In the genomic region with DNA sequence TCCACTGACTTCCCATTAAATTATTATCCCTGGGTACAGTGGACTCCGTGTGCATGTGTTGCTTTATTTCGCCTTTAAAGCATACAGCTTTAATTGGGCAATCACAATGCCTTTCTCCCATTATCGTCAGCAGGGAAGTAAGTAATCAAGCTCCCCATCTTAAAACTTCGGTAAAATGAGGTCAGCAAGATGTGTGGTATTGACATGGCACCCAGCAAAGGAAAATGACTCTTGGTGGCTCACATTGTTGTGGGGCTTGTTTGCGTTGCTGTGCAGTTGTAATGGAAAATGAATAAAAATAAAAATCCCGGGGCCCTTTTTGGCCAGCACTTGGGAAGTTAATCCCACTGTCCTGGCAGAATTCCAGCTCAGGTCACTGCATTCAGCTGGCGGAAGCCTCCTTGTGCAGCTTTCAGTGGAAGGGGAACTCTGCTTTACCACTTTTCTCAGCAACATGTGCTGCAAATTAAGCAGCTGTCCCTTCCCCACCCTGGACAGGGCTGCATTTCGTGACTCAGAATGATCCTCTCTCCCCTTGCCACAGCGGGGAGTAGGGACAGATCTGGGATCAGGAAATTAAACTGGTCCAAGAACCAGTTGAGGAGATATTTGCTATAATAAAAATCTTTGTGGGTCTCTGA, we compare ENCODE assay signal across 1 cellular context.
TF ChIP-seq lines count a peak whose summit lies in the region.

No MANE protein-coding gene starts in this region.

TF ChIP-seq in HEK293, 187 proteins besides CTCF, POLR2A, EP300 and RAD21 (continued from another document and continues in another):
- TF ChIP-seq, protein P1, sequence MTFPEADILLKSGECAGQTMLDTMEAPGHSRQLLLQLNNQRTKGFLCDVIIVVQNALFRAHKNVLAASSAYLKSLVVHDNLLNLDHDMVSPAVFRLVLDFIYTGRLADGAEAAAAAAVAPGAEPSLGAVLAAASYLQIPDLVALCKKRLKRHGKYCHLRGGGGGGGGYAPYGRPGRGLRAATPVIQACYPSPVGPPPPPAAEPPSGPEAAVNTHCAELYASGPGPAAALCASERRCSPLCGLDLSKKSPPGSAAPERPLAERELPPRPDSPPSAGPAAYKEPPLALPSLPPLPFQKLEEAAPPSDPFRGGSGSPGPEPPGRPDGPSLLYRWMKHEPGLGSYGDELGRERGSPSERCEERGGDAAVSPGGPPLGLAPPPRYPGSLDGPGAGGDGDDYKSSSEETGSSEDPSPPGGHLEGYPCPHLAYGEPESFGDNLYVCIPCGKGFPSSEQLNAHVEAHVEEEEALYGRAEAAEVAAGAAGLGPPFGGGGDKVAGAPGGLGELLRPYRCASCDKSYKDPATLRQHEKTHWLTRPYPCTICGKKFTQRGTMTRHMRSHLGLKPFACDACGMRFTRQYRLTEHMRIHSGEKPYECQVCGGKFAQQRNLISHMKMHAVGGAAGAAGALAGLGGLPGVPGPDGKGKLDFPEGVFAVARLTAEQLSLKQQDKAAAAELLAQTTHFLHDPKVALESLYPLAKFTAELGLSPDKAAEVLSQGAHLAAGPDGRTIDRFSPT (tag by site-specific recombination; IDR thresholded peaks at IDR 0.05) = 0 out of 2 replicates have a peak, but pooled peaks have one; percentile 29
- TF ChIP-seq ZNF629 (tag by site-specific recombination; IDR thresholded peaks at IDR 0.05) (peak; percentile 82), FEZF1 (tag by site-specific recombination; IDR thresholded peaks at IDR 0.05) (peak; percentile 65), KLF8 (tag by site-specific recombination; IDR thresholded peaks at IDR 0.05) (0 out of 2 replicates have a peak, but pooled peaks have one; percentile 36), ZBTB8A (tag by site-specific recombination; IDR thresholded peaks at IDR 0.05) (peak; percentile 49), ZFHX2 (tag by site-specific recombination; conservative IDR thresholded peaks at IDR 0.05) (no peak), SALL2 (tag by site-specific recombination; IDR thresholded peaks at IDR 0.05; ENCODE audit: borderline replicate concordance) (no peak), ZNF10 (tag by site-specific recombination; IDR thresholded peaks at IDR 0.05) (peak; percentile 60; the same call in 1 of the 2 replicates), SETDB1 (IDR thresholded peaks at IDR 0.05; ENCODE audit: insufficient read length, low read length) (no peak), ZNF335 (tag by site-specific recombination; conservative IDR thresholded peaks at IDR 0.05) (peak; percentile 76), ZNF501 (tag by site-specific recombination; IDR thresholded peaks at IDR 0.05) (peak; percentile 34; the same call in 1 of the 2 replicates), ZNF660 (tag by site-specific recombination; IDR thresholded peaks at IDR 0.05) (peak; percentile 65), EGR2 (tag by site-specific recombination; IDR thresholded peaks at IDR 0.05; ENCODE audit: low read depth) (no peak), ZNF19 (tag by site-specific recombination; IDR thresholded peaks at IDR 0.05; ENCODE audit: low read depth) (no peak), YY1 (tag by site-specific recombination; IDR thresholded peaks at IDR 0.05) (peak; percentile 19; the same call in 1 of the 2 replicates), ZNF571 (tag by site-specific recombination; IDR thresholded peaks at IDR 0.05) (no peak), ZNF2 (tag by site-specific recombination; IDR thresholded peaks at IDR 0.05) (0 out of 2 replicates have a peak, but pooled peaks have one; percentile 16), YY2 (tag by site-specific recombination; IDR thresholded peaks at IDR 0.05) (0 out of 2 replicates have a peak, but pooled peaks have one; percentile 22), ZBTB1 (tag by site-specific recombination; IDR thresholded peaks at IDR 0.05) (0 out of 2 replicates have a peak, but pooled peaks have one; percentile 39), MYNN (tag by site-specific recombination; IDR thresholded peaks at IDR 0.05; ENCODE audit: borderline replicate concordance) (peak; percentile 11; the same call in 1 of the 2 replicates), SP7 (tag by site-specific recombination; IDR thresholded peaks at IDR 0.05) (peak; percentile 38; the same call in 1 of the 2 replicates), OSR2 (tag by site-specific recombination; IDR thresholded peaks at IDR 0.05) (peak; percentile 66), KLF10 (tag by site-specific recombination; IDR thresholded peaks at IDR 0.05) (0 out of 2 replicates have a peak, but pooled peaks have one; percentile 34), GLIS1 (tag by site-specific recombination; IDR thresholded peaks at IDR 0.05) (peak; percentile 98), KLF9 (tag by site-specific recombination; IDR thresholded peaks at IDR 0.05; ENCODE audit: low read depth) (no peak), ZNF223 (tag by site-specific recombination; IDR thresholded peaks at IDR 0.05) (no peak), TRIM28 (IDR thresholded peaks at IDR 0.05; ENCODE audit: borderline replicate concordance, low read length) (peak; percentile 73), ZNF366 (tag by site-specific recombination; conservative IDR thresholded peaks at IDR 0.05) (peak; percentile 58), WT1 (tag by site-specific recombination; IDR thresholded peaks at IDR 0.05) (peak; percentile 57), SCRT1 (tag by site-specific recombination; IDR thresholded peaks at IDR 0.05; ENCODE audit: borderline replicate concordance) (peak; percentile 69), ZNF561 (tag by site-specific recombination; IDR thresholded peaks at IDR 0.05; ENCODE audit: borderline replicate concordance) (peak; percentile 67)
- TF ChIP-seq, protein P2, sequence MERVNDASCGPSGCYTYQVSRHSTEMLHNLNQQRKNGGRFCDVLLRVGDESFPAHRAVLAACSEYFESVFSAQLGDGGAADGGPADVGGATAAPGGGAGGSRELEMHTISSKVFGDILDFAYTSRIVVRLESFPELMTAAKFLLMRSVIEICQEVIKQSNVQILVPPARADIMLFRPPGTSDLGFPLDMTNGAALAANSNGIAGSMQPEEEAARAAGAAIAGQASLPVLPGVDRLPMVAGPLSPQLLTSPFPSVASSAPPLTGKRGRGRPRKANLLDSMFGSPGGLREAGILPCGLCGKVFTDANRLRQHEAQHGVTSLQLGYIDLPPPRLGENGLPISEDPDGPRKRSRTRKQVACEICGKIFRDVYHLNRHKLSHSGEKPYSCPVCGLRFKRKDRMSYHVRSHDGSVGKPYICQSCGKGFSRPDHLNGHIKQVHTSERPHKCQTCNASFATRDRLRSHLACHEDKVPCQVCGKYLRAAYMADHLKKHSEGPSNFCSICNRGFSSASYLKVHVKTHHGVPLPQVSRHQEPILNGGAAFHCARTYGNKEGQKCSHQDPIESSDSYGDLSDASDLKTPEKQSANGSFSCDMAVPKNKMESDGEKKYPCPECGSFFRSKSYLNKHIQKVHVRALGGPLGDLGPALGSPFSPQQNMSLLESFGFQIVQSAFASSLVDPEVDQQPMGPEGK (tag by site-specific recombination; IDR thresholded peaks at IDR 0.05) = no peak
- TF ChIP-seq, protein P3, sequence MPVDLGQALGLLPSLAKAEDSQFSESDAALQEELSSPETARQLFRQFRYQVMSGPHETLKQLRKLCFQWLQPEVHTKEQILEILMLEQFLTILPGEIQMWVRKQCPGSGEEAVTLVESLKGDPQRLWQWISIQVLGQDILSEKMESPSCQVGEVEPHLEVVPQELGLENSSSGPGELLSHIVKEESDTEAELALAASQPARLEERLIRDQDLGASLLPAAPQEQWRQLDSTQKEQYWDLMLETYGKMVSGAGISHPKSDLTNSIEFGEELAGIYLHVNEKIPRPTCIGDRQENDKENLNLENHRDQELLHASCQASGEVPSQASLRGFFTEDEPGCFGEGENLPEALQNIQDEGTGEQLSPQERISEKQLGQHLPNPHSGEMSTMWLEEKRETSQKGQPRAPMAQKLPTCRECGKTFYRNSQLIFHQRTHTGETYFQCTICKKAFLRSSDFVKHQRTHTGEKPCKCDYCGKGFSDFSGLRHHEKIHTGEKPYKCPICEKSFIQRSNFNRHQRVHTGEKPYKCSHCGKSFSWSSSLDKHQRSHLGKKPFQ (tag by site-specific recombination; IDR thresholded peaks at IDR 0.05) = 0 out of 2 replicates have a peak, but pooled peaks have one; percentile 30
- TF ChIP-seq, protein P4, sequence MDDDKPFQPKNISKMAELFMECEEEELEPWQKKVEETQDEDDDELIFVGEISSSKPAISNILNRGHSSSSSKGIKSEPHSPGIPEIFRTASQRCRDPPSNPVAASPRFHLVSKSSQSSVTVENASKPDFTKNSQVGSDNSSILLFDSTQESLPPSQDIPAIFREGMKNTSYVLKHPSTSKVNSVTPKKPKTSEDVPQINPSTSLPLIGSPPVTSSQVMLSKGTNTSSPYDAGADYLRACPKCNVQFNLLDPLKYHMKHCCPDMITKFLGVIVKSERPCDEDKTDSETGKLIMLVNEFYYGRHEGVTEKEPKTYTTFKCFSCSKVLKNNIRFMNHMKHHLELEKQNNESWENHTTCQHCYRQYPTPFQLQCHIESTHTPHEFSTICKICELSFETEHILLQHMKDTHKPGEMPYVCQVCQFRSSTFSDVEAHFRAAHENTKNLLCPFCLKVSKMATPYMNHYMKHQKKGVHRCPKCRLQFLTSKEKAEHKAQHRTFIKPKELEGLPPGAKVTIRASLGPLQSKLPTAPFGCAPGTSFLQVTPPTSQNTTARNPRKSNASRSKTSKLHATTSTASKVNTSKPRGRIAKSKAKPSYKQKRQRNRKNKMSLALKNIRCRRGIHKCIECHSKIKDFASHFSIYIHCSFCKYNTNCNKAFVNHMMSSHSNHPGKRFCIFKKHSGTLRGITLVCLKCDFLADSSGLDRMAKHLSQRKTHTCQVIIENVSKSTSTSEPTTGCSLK (tag by site-specific recombination; IDR thresholded peaks at IDR 0.05) = no peak
- TF ChIP-seq, protein P5, sequence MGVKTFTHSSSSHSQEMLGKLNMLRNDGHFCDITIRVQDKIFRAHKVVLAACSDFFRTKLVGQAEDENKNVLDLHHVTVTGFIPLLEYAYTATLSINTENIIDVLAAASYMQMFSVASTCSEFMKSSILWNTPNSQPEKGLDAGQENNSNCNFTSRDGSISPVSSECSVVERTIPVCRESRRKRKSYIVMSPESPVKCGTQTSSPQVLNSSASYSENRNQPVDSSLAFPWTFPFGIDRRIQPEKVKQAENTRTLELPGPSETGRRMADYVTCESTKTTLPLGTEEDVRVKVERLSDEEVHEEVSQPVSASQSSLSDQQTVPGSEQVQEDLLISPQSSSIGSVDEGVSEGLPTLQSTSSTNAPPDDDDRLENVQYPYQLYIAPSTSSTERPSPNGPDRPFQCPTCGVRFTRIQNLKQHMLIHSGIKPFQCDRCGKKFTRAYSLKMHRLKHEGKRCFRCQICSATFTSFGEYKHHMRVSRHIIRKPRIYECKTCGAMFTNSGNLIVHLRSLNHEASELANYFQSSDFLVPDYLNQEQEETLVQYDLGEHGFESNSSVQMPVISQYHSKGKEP (tag by site-specific recombination; IDR thresholded peaks at IDR 0.05) = peak; percentile 89
- TF ChIP-seq, protein P6, sequence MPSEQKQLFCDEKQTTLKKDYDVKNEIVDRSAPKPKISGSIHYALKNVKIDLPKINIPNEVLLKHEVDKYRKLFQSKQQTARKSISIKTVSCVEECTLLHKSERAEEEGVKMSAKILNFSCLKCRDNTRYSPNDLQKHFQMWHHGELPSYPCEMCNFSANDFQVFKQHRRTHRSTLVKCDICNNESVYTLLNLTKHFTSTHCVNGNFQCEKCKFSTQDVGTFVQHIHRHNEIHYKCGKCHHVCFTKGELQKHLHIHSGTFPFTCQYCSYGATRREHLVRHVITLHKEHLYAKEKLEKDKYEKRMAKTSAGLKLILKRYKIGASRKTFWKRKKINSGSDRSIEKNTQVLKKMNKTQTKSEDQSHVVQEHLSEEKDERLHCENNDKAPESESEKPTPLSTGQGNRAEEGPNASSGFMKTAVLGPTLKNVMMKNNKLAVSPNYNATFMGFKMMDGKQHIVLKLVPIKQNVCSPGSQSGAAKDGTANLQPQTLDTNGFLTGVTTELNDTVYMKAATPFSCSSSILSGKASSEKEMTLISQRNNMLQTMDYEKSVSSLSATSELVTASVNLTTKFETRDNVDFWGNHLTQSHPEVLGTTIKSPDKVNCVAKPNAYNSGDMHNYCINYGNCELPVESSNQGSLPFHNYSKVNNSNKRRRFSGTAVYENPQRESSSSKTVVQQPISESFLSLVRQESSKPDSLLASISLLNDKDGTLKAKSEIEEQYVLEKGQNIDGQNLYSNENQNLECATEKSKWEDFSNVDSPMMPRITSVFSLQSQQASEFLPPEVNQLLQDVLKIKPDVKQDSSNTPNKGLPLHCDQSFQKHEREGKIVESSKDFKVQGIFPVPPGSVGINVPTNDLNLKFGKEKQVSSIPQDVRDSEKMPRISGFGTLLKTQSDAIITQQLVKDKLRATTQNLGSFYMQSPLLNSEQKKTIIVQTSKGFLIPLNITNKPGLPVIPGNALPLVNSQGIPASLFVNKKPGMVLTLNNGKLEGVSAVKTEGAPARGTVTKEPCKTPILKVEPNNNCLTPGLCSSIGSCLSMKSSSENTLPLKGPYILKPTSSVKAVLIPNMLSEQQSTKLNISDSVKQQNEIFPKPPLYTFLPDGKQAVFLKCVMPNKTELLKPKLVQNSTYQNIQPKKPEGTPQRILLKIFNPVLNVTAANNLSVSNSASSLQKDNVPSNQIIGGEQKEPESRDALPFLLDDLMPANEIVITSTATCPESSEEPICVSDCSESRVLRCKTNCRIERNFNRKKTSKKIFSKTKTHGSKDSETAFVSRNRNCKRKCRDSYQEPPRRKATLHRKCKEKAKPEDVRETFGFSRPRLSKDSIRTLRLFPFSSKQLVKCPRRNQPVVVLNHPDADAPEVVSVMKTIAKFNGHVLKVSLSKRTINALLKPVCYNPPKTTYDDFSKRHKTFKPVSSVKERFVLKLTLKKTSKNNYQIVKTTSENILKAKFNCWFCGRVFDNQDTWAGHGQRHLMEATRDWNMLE (tag by site-specific recombination; conservative IDR thresholded peaks at IDR 0.05; ENCODE audit: low read depth) = no peak
- TF ChIP-seq, protein P7, sequence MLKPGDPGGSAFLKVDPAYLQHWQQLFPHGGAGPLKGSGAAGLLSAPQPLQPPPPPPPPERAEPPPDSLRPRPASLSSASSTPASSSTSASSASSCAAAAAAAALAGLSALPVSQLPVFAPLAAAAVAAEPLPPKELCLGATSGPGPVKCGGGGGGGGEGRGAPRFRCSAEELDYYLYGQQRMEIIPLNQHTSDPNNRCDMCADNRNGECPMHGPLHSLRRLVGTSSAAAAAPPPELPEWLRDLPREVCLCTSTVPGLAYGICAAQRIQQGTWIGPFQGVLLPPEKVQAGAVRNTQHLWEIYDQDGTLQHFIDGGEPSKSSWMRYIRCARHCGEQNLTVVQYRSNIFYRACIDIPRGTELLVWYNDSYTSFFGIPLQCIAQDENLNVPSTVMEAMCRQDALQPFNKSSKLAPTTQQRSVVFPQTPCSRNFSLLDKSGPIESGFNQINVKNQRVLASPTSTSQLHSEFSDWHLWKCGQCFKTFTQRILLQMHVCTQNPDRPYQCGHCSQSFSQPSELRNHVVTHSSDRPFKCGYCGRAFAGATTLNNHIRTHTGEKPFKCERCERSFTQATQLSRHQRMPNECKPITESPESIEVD (tag by site-specific recombination; IDR thresholded peaks at IDR 0.05) = peak; percentile 93
